ENCODE assay signal across 17 cellular contexts in the genomic region with DNA sequence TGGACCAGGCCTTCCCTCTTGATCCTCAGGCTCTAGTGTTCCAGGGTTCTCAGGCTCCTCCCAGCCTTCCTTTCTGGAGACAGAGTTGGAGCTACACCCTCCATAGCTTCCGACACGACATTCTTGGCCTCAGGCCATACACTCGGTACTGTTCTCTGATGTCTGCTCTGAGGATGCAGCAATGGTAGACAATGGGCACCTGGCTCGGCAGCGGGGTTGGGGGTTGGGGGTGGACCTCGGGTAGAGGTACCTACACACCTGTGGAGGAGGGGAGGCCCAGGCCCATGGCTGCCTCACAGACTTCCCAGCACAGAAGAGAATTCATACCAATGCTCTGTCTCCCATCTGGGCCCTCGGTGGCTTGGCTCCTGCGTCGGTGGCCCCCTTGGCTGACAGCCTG. TPM values are rescaled to one million over a fixed set of nuclear protein-coding genes. Genes with fewer than 3 reads are reported as not detected.
DNase-seq lines count a peak whose midpoint lies in the region; ATAC-seq and TF ChIP-seq lines count a peak whose summit lies in the region.
"Had no signal": no experiment of that assay in that cellular context is flagged by ENCODE, and none has a peak within 500 bp of the region (broad histone marks: within the 10 kb centered on the region; RNA-seq: fewer than 3 reads in every experiment).

No MANE protein-coding gene starts in this region.

- no peaks in the 10 kb centered on the region for H3K4me1 ChIP-seq in RWPE2 (ENCODE audit: insufficient read depth, poor library complexity, severe bottlenecking)
- peaks cover 14% of the 10 kb centered on the region for H3K4me1 ChIP-seq in neural progenitor cell

- DNase-seq in cardiac septum (ENCODE audit: low spot score) = peak; percentile 74
- no peak for DNase-seq in Right ventricle myocardium inferior (ENCODE audit: missing footprints)
- peak; percentile 45 for DNase-seq in RWPE2 (ENCODE audit: low spot score)
- no peak for DNase-seq in neural progenitor cell (ENCODE audit: low spot score)
- no peak for DNase-seq in effector memory CD8-positive, alpha-beta T cell
- DNase-seq: AML-193; Calu3; CD4-positive, alpha-beta T cell; DMS79; GDM1; GM23248; MV-4-11; NCI-H774; SHP77 treated with DMSO at 0.1 percent for 48 hours had no signal

- no peak overlapping the region for H3K27ac ChIP-seq in RWPE2 (ENCODE audit: poor library complexity, severe bottlenecking)
- H3K27ac ChIP-seq in neural progenitor cell = no peak overlapping the region
- H3K27ac ChIP-seq: GM23248 had no signal

- no peaks in the 10 kb centered on the region for H3F3A ChIP-seq in neural progenitor cell (ENCODE audit: low read depth)

- ATAC-seq in Right ventricle myocardium inferior = no peak
- ATAC-seq in RWPE2 (ENCODE audit: low read depth) = no peak
- ATAC-seq in HG02623 (IDR thresholded peaks at IDR 0.05; ENCODE audit: unreplicated experiment) = no peak
- no peak for ATAC-seq in effector memory CD8-positive, alpha-beta T cell (replicated peaks)
- ATAC-seq in HG02840 (IDR thresholded peaks at IDR 0.05; ENCODE audit: low FRiP score, unreplicated experiment) = no peak
- ATAC-seq: Panc1 had no signal

- no peaks in the 10 kb centered on the region for H3K79me2 ChIP-seq in neural progenitor cell (ENCODE audit: low read depth)

- no peak overlapping the region for H3K4me2 ChIP-seq in neural progenitor cell

- H3K9me3 ChIP-seq in RWPE2 (ENCODE audit: severe bottlenecking) (no peaks in the 10 kb centered on the region), neural progenitor cell (ENCODE audit: low read depth) (no peaks in the 10 kb centered on the region)

- intact Hi-C loops in cardiac septum (cut with DNase I) (loop anchor here (10.0 kb wide), 1 partner anchor 497 kb away; no protein-coding TSS in a partner anchor), Right ventricle myocardium inferior (cut with DNase I) (loop anchor here (5.0 to 10.0 kb wide), 2 partner anchors 244 to 527 kb away; no protein-coding TSS in a partner anchor)

- no peak overlapping the region for H2AFZ ChIP-seq in neural progenitor cell (replicated peaks)
- H2AFZ ChIP-seq: GM23248 had no signal

- no peaks in the 10 kb centered on the region for H3K27me3 ChIP-seq in RWPE2 (ENCODE audit: insufficient read depth, poor library complexity, severe bottlenecking)
- no peaks in the 10 kb centered on the region for H3K27me3 ChIP-seq in neural progenitor cell

- H3K27me3 Mint-ChIP-seq in neural progenitor cell (ENCODE audit: insufficient read depth, low read depth) = peaks cover 3% of the 10 kb centered on the region
- H3K27me3 Mint-ChIP-seq in effector memory CD8-positive, alpha-beta T cell = no peaks in the 10 kb centered on the region
- H3K27me3 Mint-ChIP-seq: CD4-positive, alpha-beta T cell had no signal

- no peak overlapping the region for H3K4me3 Mint-ChIP-seq in neural progenitor cell
- H3K4me3 Mint-ChIP-seq in effector memory CD8-positive, alpha-beta T cell = no peak overlapping the region
- H3K4me3 Mint-ChIP-seq: CD4-positive, alpha-beta T cell had no signal

- H3K9ac ChIP-seq in neural progenitor cell = no peak overlapping the region
- H3K9ac ChIP-seq: GM23248 had no signal

- TF ChIP-seq CTCF in RWPE2 (IDR thresholded peaks at IDR 0.05; ENCODE audit: poor library complexity, severe bottlenecking) (no peak), neural progenitor cell (IDR thresholded peaks at IDR 0.05) (no peak)

- H3K4me3 ChIP-seq in RWPE2 (ENCODE audit: severe bottlenecking) (no peak overlapping the region), neural progenitor cell (no peak overlapping the region)
- H3K4me3 ChIP-seq: GM23248 had no signal

- H3K36me3 Mint-ChIP-seq in neural progenitor cell = no peaks in the 10 kb centered on the region
- peaks cover 3% of the 10 kb centered on the region for H3K36me3 Mint-ChIP-seq in effector memory CD8-positive, alpha-beta T cell (ENCODE audit: insufficient read depth)

- H3K4me1 Mint-ChIP-seq in neural progenitor cell = peaks cover 9% of the 10 kb centered on the region
- peaks cover 6 to 11% of the 10 kb centered on the region in 2 donors for H3K4me1 Mint-ChIP-seq in effector memory CD8-positive, alpha-beta T cell (ENCODE audit: low read depth in 2 of 2)

- no peaks in the 10 kb centered on the region for H3K36me3 ChIP-seq in RWPE2 (ENCODE audit: low read depth)
- H3K36me3 ChIP-seq in neural progenitor cell = no peaks in the 10 kb centered on the region

- no peaks in the 10 kb centered on the region for H3K9me3 Mint-ChIP-seq in neural progenitor cell
- H3K9me3 Mint-ChIP-seq in effector memory CD8-positive, alpha-beta T cell = no peaks in the 10 kb centered on the region
- H3K9me3 Mint-ChIP-seq: CD4-positive, alpha-beta T cell had no signal

- no peaks in the 10 kb centered on the region for H4K20me1 ChIP-seq in neural progenitor cell (ENCODE audit: low read depth)

- peak overlapping the region; percentile 58 for H3K27ac Mint-ChIP-seq in neural progenitor cell
- no peak overlapping the region for H3K27ac Mint-ChIP-seq in effector memory CD8-positive, alpha-beta T cell
- H3K27ac Mint-ChIP-seq: CD4-positive, alpha-beta T cell had no signal

RNA-seq across cellular contexts. Expression of gene CCDC13, which starts 21.4 kb away (rescaled TPM):
- 1.1 TPM for total RNA-seq in cardiac septum
- total RNA-seq in Right ventricle myocardium inferior = 0.41 TPM
- 1.1 TPM in 1 of 2 replicates, not detected in the other for total RNA-seq in neural progenitor cell (ENCODE audit: low replicate concordance)

RNA-seq across cellular contexts. Expression of gene HHATL, which starts 49.0 kb away (rescaled TPM):
- total RNA-seq in cardiac septum = 505 TPM
- total RNA-seq in Right ventricle myocardium inferior = 440 TPM
- not detected in 2 replicates for total RNA-seq in neural progenitor cell (ENCODE audit: low replicate concordance)
- total RNA-seq: Calu3; CD4-positive, alpha-beta T cell; GM23248 had no signal

RNA-seq across cellular contexts. Expression of gene HIGD1A, which starts 52.7 kb away (rescaled TPM):
- total RNA-seq in cardiac septum = 266 TPM
- total RNA-seq in Right ventricle myocardium inferior = 335 TPM
- 110 and 181 TPM in 2 replicates for total RNA-seq in neural progenitor cell (ENCODE audit: low replicate concordance)

RNA-seq across cellular contexts. Expression of gene ACKR2, which starts 57.6 kb away (rescaled TPM):
- total RNA-seq in cardiac septum (1.5 TPM), Right ventricle myocardium inferior (0.89 TPM), neural progenitor cell (ENCODE audit: low replicate concordance) (not detected in 2 replicates)

Comparison
In these comparisons a context has a peak if more than half of its experiments do, and no peak if none do; other contexts are left out.
1. DNase-seq: peak in cardiac septum (single experiment) and RWPE2 (single experiment); none in Right ventricle myocardium inferior (single experiment), neural progenitor cell (single experiment) and effector memory CD8-positive, alpha-beta T cell (0 of 3).
2. RNA of gene HHATL, which starts 49.0 kb away (total RNA-seq): 505 TPM in cardiac septum (single experiment) and 440 TPM in Right ventricle myocardium inferior (single experiment); not detected in neural progenitor cell; every median in the first group is over 100 times any median in the second.